9 cellular contexts compared by ENCODE assay signal in genomic region chr16:54739381-54739780, GRCh38.
"Had no signal": no experiment of that assay in that cellular context is flagged by ENCODE, and none has a peak within 500 bp of the region (broad histone marks: within the 10 kb centered on the region; RNA-seq: fewer than 3 reads in every experiment).

No MANE protein-coding gene starts in this region.

- H3K4me3 Mint-ChIP-seq: IgD-negative memory B cell had no signal

- H3K27ac Mint-ChIP-seq: IgD-negative memory B cell had no signal

- H3K27ac ChIP-seq: GM23248, HL-60, KMS-11 had no signal

- ATAC-seq: HepG2 had no signal

- H3K36me3 Mint-ChIP-seq: IgD-negative memory B cell had no signal

- H3K4me1 Mint-ChIP-seq: IgD-negative memory B cell had no signal

- DNase-seq: GM23248, GOT3, H7, HCEC 1CT, KBM-7 had no signal

- H3K4me3 ChIP-seq: GM23248 had no signal
